Comparison of ENCODE assay signal across 8 cellular contexts in genomic region chr12:51269174-51270066, GRCh38. TPM values are rescaled to one million over a fixed set of nuclear protein-coding genes. Genes with fewer than 3 reads are reported as not detected.
DNase-seq lines count a peak whose midpoint lies in the region; ATAC-seq and TF ChIP-seq lines count a peak whose summit lies in the region.

No MANE protein-coding gene starts in this region.

- peak overlapping the region; percentile 86 to 90 for H3K27ac Mint-ChIP-seq in T-cell

- DNase-seq in NCI-H82 (lab: John Stamatoyannopoulos, UW) (peak; percentile 60), NCI-H82 treated with DMSO at 0.1 percent for 48 hours (lab: John Stamatoyannopoulos, UW; ENCODE audit: unreplicated experiment) (no peak), T-cell (peak; percentile 25 to 72 (median 48)), astrocyte of the spinal cord (ENCODE audit: low read depth, low spot score) (peak; percentile 39), iPS-NIHi11 (ENCODE audit: low spot score) (peak; percentile 87), NCI-H1694 treated with DMSO at 0.1 percent for 48 hours (lab: John Stamatoyannopoulos, UW) (no peak)
- peak; percentile 11 to 29 for DNase-seq in stimulated activated CD4-positive, alpha-beta T cell treated with anti-CD3 and anti-CD28 coated beads, Interleukin-1b, Interleukin-23, amount 100 ng/mL, for 1 hour (ENCODE audit: low read depth in 2 of 2)

- H3K36me3 Mint-ChIP-seq in T-cell: peaks cover 3% of the 10 kb centered on the region

- in situ Hi-C loops in astrocyte of the spinal cord (cut with HindIII; ENCODE audit: low sequenced_read_pairs): no loop called here

- peak overlapping the region; percentile 64 for H3K4me3 ChIP-seq in astrocyte of the spinal cord (ENCODE audit: low read depth, low read length)

- CTCF ChIA-PET in T-cell (lab: Charles Lee): interaction anchor here (0.5 to 4.2 kb wide), 3 partner anchors 45 to 71 kb away, joined by 3 to 30 read pairs (median 3); no protein-coding TSS in a partner anchor

- peak overlapping the region; percentile 78 to 93 (median 84) for H3K4me3 Mint-ChIP-seq in T-cell

- POLR2A ChIA-PET in T-cell (lab: Charles Lee): no interaction called here

- ATAC-seq in HG03432 (IDR thresholded peaks at IDR 0.05; ENCODE audit: unreplicated experiment): peak; percentile 37
- ATAC-seq in T-cell (replicated peaks in 1 of 4): peak; percentile 72 to 81 (median 80)

- no peaks in the 10 kb centered on the region for H3K27me3 Mint-ChIP-seq in T-cell

- H3K9me3 Mint-ChIP-seq in T-cell: no peaks in the 10 kb centered on the region

- peak; percentile 30 for TF ChIP-seq CTCF in astrocyte of the spinal cord (IDR thresholded peaks at IDR 0.05; ENCODE audit: low read depth, low read length)

- H3K4me1 Mint-ChIP-seq in T-cell: peaks cover 31 to 40% (median 35%) of the 10 kb centered on the region in 3 donors

RNA-seq across cellular contexts. Expression of gene SMAGP, which starts 0.8 kb away (rescaled TPM):
- 1 to 10 TPM; 3.2 to 5.3 (median 3.6) TPM for total RNA-seq in T-cell

RNA-seq across cellular contexts. Expression of gene DAZAP2, which starts 30.8 kb away (rescaled TPM):
- total RNA-seq in T-cell: 100 to 1,000 TPM; 275 to 308 (median 282) TPM

RNA-seq across cellular contexts. Expression of gene POU6F1, which starts 51.6 kb away (rescaled TPM):
- total RNA-seq in T-cell: 10 to 100 TPM; 29.4 to 61.9 (median 45.4) TPM

RNA-seq across cellular contexts. Expression of gene BIN2, which starts 54.6 kb away (rescaled TPM):
- total RNA-seq in T-cell: 100 to 1,000 TPM; 196 to 240 (median 202) TPM

Comparison
In these comparisons a context has a peak if more than half of its experiments do, and no peak if none do; other contexts are left out.
1. DNase-seq: peak in NCI-H82 (single experiment), T-cell (34 of 34), astrocyte of the spinal cord (single experiment), iPS-NIHi11 (single experiment) and stimulated activated CD4-positive, alpha-beta T cell treated with anti-CD3 and anti-CD28 coated beads, Interleukin-1b, Interleukin-23, amount 100 ng/mL, for 1 hour (2 of 2); none in NCI-H82 treated with DMSO at 0.1 percent for 48 hours (single experiment) and NCI-H1694 treated with DMSO at 0.1 percent for 48 hours (single experiment).